9 cellular contexts compared by ENCODE assay signal in genomic region chr19:39433480-39434079, GRCh38. TPM values are rescaled to one million over a fixed set of nuclear protein-coding genes. Genes with fewer than 3 reads are reported as not detected.
DNase-seq lines count a peak whose midpoint lies in the region; ATAC-seq and TF ChIP-seq lines count a peak whose summit lies in the region.
"Had no signal": no experiment of that assay in that cellular context is flagged by ENCODE, and none has a peak within 500 bp of the region (broad histone marks: within the 10 kb centered on the region; RNA-seq: fewer than 3 reads in every experiment).

No MANE protein-coding gene starts in this region.

- no peaks in the 10 kb centered on the region for H3K27me3 Mint-ChIP-seq in endodermal cell (ENCODE audit: insufficient read depth)

- peak; percentile 44 for TF ChIP-seq POLR2A in GM19193 (IDR thresholded peaks at IDR 0.05; ENCODE audit: extremely low read depth, insufficient read depth, insufficient read length)

- H3K4me1 Mint-ChIP-seq in endodermal cell, result peaks cover 25% of the 10 kb centered on the region

- H3K4me3 ChIP-seq in Panc1 (ENCODE audit: low read depth in 2 of 2, low read length in 2 of 2) (peak overlapping the region; percentile 29 to 58), endodermal cell (ENCODE audit: low read length) (peak overlapping the region; percentile 99), smooth muscle cell (no peak overlapping the region)

- CTCF ChIA-PET in Panc1 (lab: Charles Lee), result interaction anchor here (0.7 to 1.4 kb wide), 4 partner anchors 10 to 59 kb away, joined by 3 to 9 read pairs (median 4); partner anchors contain the start of gene SUPT5H

- H3K36me3 ChIP-seq in Panc1 (ENCODE audit: control insufficient read depth, insufficient read depth, low read length) (peaks cover 27% of the 10 kb centered on the region), endodermal cell (ENCODE audit: control insufficient read depth, insufficient read depth, low read length) (peaks cover 31% of the 10 kb centered on the region), smooth muscle cell (ENCODE audit: low read depth) (peaks cover 15% of the 10 kb centered on the region)

- H3K79me2 ChIP-seq in smooth muscle cell (ENCODE audit: low read depth), result peaks cover 32% of the 10 kb centered on the region

- no peaks in the 10 kb centered on the region for H3K27me3 ChIP-seq in Panc1 (ENCODE audit: control insufficient read depth, insufficient read depth, low read length)
- no peaks in the 10 kb centered on the region for H3K27me3 ChIP-seq in endodermal cell (ENCODE audit: control insufficient read depth, insufficient read depth, low read length, poor library complexity, severe bottlenecking)
- no peaks in the 10 kb centered on the region for H3K27me3 ChIP-seq in smooth muscle cell (ENCODE audit: low read depth)

- no peaks in the 10 kb centered on the region for H3K9me3 ChIP-seq in Panc1 (ENCODE audit: control insufficient read depth, insufficient read depth, low read depth, low read length)
- no peaks in the 10 kb centered on the region for H3K9me3 ChIP-seq in endodermal cell (ENCODE audit: control insufficient read depth, low read length)
- H3K9me3 ChIP-seq in smooth muscle cell (replicated peaks; ENCODE audit: low read depth), result no peaks in the 10 kb centered on the region

- WGBS in endodermal cell (ENCODE audit: insufficient coverage in 1 of 2, insufficient read length in 1 of 2), 2 experiments, result 95 to 100% methylated on average over 6 to 8 of the region's 8 CpGs
- WGBS in smooth muscle cell (ENCODE audit: low lambda C conversion rate), result 97% methylated on average over 8 of the region's 8 CpGs

- DNase-seq in Panc1 (ENCODE audit: low read depth, low spot score) (no peak), endodermal cell (no peak), smooth muscle cell (lab: John Stamatoyannopoulos, UW; ENCODE audit: unreplicated experiment) (no peak), glomerular visceral epithelial cell (ENCODE audit: extremely low spot score) (no peak), GM13976 (ENCODE audit: low spot score) (no peak)
- DNase-seq: KBM-7, left ventricle myocardium superior had no signal

- peaks cover 37% of the 10 kb centered on the region for H3K36me3 Mint-ChIP-seq in endodermal cell (ENCODE audit: low read depth)

- H3K4me1 ChIP-seq in Panc1 (ENCODE audit: control insufficient read depth, insufficient read depth, low read length), result peaks cover 83% of the 10 kb centered on the region
- H3K4me1 ChIP-seq in endodermal cell (ENCODE audit: control insufficient read depth, insufficient read depth, low read length), result peaks cover 5% of the 10 kb centered on the region
- H3K4me1 ChIP-seq in smooth muscle cell (ENCODE audit: low read depth), result peaks cover 27% of the 10 kb centered on the region

- in situ Hi-C loops in Panc1 (cut with HindIII; ENCODE audit: low pct_unique_long_range_greater_than_20kb, low sequenced_read_pairs) (no loop called here), GM13976 (cut with MboI; ENCODE audit: low sequenced_read_pairs, unreplicated experiment) (no loop called here)

- H3K27ac ChIP-seq in Panc1 (ENCODE audit: low read length) (peak overlapping the region; percentile 84), endodermal cell (ENCODE audit: low read depth, low read length) (no peak overlapping the region), smooth muscle cell (ENCODE audit: low read depth) (peak overlapping the region; percentile 76)

- peaks cover 24% of the 10 kb centered on the region for H4K20me1 ChIP-seq in smooth muscle cell (ENCODE audit: low read depth)

- POLR2A ChIA-PET in Panc1 (lab: Charles Lee), result interaction anchor here (0.5 to 5.9 kb wide), 22 partner anchors 10 to 785 kb away, joined by 3 to 524 read pairs (median 6); partner anchors contain the start of genes DYRK1B, EID2B, PLEKHG2 and SAMD4B

- TF ChIP-seq CTCF in Panc1 (IDR thresholded peaks at IDR 0.05), result no peak
- no peak for TF ChIP-seq CTCF in endodermal cell (conservative IDR thresholded peaks at IDR 0.05)
- no peak for TF ChIP-seq CTCF in smooth muscle cell (IDR thresholded peaks at IDR 0.05; ENCODE audit: borderline replicate concordance, insufficient read depth, poor library complexity, severe bottlenecking)
- no peak for TF ChIP-seq CTCF in GM13976 (IDR thresholded peaks at IDR 0.05; ENCODE audit: borderline replicate concordance, control extremely low read depth, extremely low read depth, insufficient read depth, missing control alignments)

- H3K9ac ChIP-seq in endodermal cell (ENCODE audit: extremely low read depth, low read length, poor library complexity, severe bottlenecking) (no peak overlapping the region), smooth muscle cell (ENCODE audit: low read depth) (peak overlapping the region; percentile 95)

- H3K9me3 Mint-ChIP-seq in endodermal cell, result no peaks in the 10 kb centered on the region

- no peak for ATAC-seq in Panc1
- no peak for ATAC-seq in activated CD4-positive, CD25-positive, alpha-beta regulatory T cell treated with anti-CD3 and anti-CD28 coated beads, Interleukin-2, amount 50 U/mL, for 24 hours
- ATAC-seq: left ventricle myocardium superior had no signal

- H3K27ac Mint-ChIP-seq in endodermal cell, result peak overlapping the region; percentile 76

- no peak overlapping the region for H2AFZ ChIP-seq in smooth muscle cell (ENCODE audit: low read depth)

- H3K4me2 ChIP-seq in smooth muscle cell, result no peak overlapping the region

- peak overlapping the region; percentile 32 for H3K4me3 Mint-ChIP-seq in endodermal cell

- BruUV-seq in Panc1 (replicated peaks; lab: Mats Ljungman, UMichigan), result no TSS peak

- peaks cover 39% of the 10 kb centered on the region for H3F3A ChIP-seq in smooth muscle cell (ENCODE audit: low read depth)

- intact Hi-C loops in Panc1 (cut with micrococcal nuclease; ENCODE audit: unreplicated experiment), result no loop called here

RNA-seq across cellular contexts. Expression of gene RPS16, which starts 2.2 kb away (rescaled TPM):
- total RNA-seq in Panc1 (2021; ENCODE audit: unreplicated experiment) (27,832 TPM), endodermal cell (1,000 to 10,000 TPM; 1,674 to 1,990 TPM), smooth muscle cell (82.2 and 97.1 TPM in 2 replicates)
- polyA plus RNA-seq in Panc1 (2012; ENCODE audit: insufficient read length), result 38,578 TPM
- polyA plus RNA-seq in endodermal cell (2013, experiment 1 of 2), result 2,268 TPM
- 2,119 TPM for polyA plus RNA-seq in endodermal cell (2013, experiment 2 of 2)
- polyA plus RNA-seq in smooth muscle cell, result 539 and 567 TPM in 2 replicates

RNA-seq across cellular contexts. Expression of gene SUPT5H, which starts 11.8 kb away (rescaled TPM):
- total RNA-seq in Panc1 (2021; ENCODE audit: unreplicated experiment) (1,614 TPM), endodermal cell (100 to 1,000 TPM; 130 to 139 TPM), smooth muscle cell (41.0 and 44.9 TPM in 2 replicates)
- polyA plus RNA-seq in Panc1 (2012; ENCODE audit: insufficient read length), result 1,718 TPM
- 97.6 TPM for polyA plus RNA-seq in endodermal cell (2013, experiment 1 of 2)
- 85.8 TPM for polyA plus RNA-seq in endodermal cell (2013, experiment 2 of 2)
- polyA plus RNA-seq in smooth muscle cell, result 134 and 139 TPM in 2 replicates

RNA-seq across cellular contexts. Expression of gene PLEKHG2, which starts 21.1 kb away (rescaled TPM):
- total RNA-seq in Panc1 (2021; ENCODE audit: unreplicated experiment) (1,988 TPM), endodermal cell (100 to 1,000 TPM; 127 to 160 TPM), smooth muscle cell (16.3 and 42.2 TPM in 2 replicates)
- polyA plus RNA-seq in Panc1 (2012; ENCODE audit: insufficient read length), result 2,032 TPM
- polyA plus RNA-seq in endodermal cell (2013, experiment 1 of 2), result 75.4 TPM
- polyA plus RNA-seq in endodermal cell (2013, experiment 2 of 2), result 69.8 TPM
- 33.0 and 51.9 TPM in 2 replicates for polyA plus RNA-seq in smooth muscle cell

RNA-seq across cellular contexts. Expression of gene ZFP36, which starts 26.9 kb away (rescaled TPM):
- 414 TPM for total RNA-seq in Panc1 (2021; ENCODE audit: unreplicated experiment)
- 369 TPM for polyA plus RNA-seq in Panc1 (2012; ENCODE audit: insufficient read length)
- total RNA-seq in endodermal cell, result 10 to 100 TPM; 16.1 to 23.4 TPM
- polyA plus RNA-seq in endodermal cell (2013, experiment 1 of 2), result 7.8 TPM
- 7.3 TPM for polyA plus RNA-seq in endodermal cell (2013, experiment 2 of 2)
- total RNA-seq in smooth muscle cell, result 31.5 and 44.7 TPM in 2 replicates
- polyA plus RNA-seq in smooth muscle cell, result 281 and 303 TPM in 2 replicates

RNA-seq across cellular contexts. Expression of gene MED29, which starts 42.4 kb away (rescaled TPM):
- 739 TPM for total RNA-seq in Panc1 (2021; ENCODE audit: unreplicated experiment)
- 764 TPM for polyA plus RNA-seq in Panc1 (2012; ENCODE audit: insufficient read length)
- total RNA-seq in endodermal cell, result 10 to 100 TPM; 32.6 to 38.9 TPM
- 26.7 TPM for polyA plus RNA-seq in endodermal cell (2013, experiment 1 of 2)
- polyA plus RNA-seq in endodermal cell (2013, experiment 2 of 2), result 24.1 TPM
- total RNA-seq in smooth muscle cell, result 23.0 and 23.8 TPM in 2 replicates
- 36.3 and 37.7 TPM in 2 replicates for polyA plus RNA-seq in smooth muscle cell

Comparison
In these comparisons a context has a peak if more than half of its experiments do, and no peak if none do; other contexts are left out.
1. RNA of gene RPS16, which starts 2.2 kb away (total RNA-seq): 27,832 TPM in Panc1 (single experiment) and 1,674 to 1,990 TPM in endodermal cell; 82.2 to 97.1 TPM in smooth muscle cell; every median in the first group is over 10 times any median in the second.
2. RNA of gene SUPT5H, which starts 11.8 kb away (total RNA-seq): 1,614 TPM in Panc1 (single experiment); 130 to 139 TPM in endodermal cell and 41.0 to 44.9 TPM in smooth muscle cell; every median in the first group is over 10 times any median in the second.
3. RNA of gene PLEKHG2, which starts 21.1 kb away (total RNA-seq): 1,988 TPM in Panc1 (single experiment); 127 to 160 TPM in endodermal cell and 16.3 to 42.2 TPM in smooth muscle cell; every median in the first group is over 10 times any median in the second.